Comparison of ENCODE assay signal across 9 cellular contexts in genomic region chr12:109385339-109386078, GRCh38. TPM values are rescaled to one million over a fixed set of nuclear protein-coding genes. Genes with fewer than 3 reads are reported as not detected.
A peak's percentile ranks its signal among the peaks of the same experiment; 100 is the strongest.
DNase-seq lines count a peak whose midpoint lies in the region; ATAC-seq and TF ChIP-seq lines count a peak whose summit lies in the region.
"Had no signal": no experiment of that assay in that cellular context is flagged by ENCODE, and none has a peak within 500 bp of the region (broad histone marks: within the 10 kb centered on the region; RNA-seq: fewer than 3 reads in every experiment).

No MANE protein-coding gene starts in this region.

- TF ChIP-seq CTCF in fibroblast of villous mesenchyme (IDR thresholded peaks at IDR 0.05; ENCODE audit: insufficient read depth, low read depth, low read length) (peak; percentile 55), progenitor cell of endocrine pancreas (IDR thresholded peaks at IDR 0.05; ENCODE audit: unreplicated experiment) (peak; percentile 73)

- H3K4me3 ChIP-seq in MG63 (no peak overlapping the region), SK-N-MC (peak overlapping the region; percentile 69), fibroblast of villous mesenchyme (ENCODE audit: low read depth, low read length) (no peak overlapping the region)
- H3K4me3 ChIP-seq: BLaER1 treated with 17β-estradiol and CSF1 and Interleukin-3, amounts not matched to agents 10 nM and 100 nM had no signal

- peak; percentile 39 to 56 for DNase-seq in NCI-H2081 (lab: John Stamatoyannopoulos, UW)
- DNase-seq in NCI-H2081 treated with DMSO at 0.1 percent for 48 hours (lab: John Stamatoyannopoulos, UW), result no peak
- peak; percentile 28 for DNase-seq in MG63
- peak; percentile 64 for DNase-seq in SK-N-MC (ENCODE audit: low read depth, low spot score)
- peak; percentile 56 for DNase-seq in fibroblast of villous mesenchyme (ENCODE audit: low read depth)
- no peak for DNase-seq in progenitor cell of endocrine pancreas (ENCODE audit: low spot score, unreplicated experiment)

- ATAC-seq in GM18858 (IDR thresholded peaks at IDR 0.05; ENCODE audit: unreplicated experiment), result no peak
- ATAC-seq in HG03460 (IDR thresholded peaks at IDR 0.05; ENCODE audit: unreplicated experiment), result no peak

- peaks cover 5% of the 10 kb centered on the region for H3K9me3 Mint-ChIP-seq in progenitor cell of endocrine pancreas (ENCODE audit: low read depth)

- H3K27me3 Mint-ChIP-seq in progenitor cell of endocrine pancreas, result peaks cover 14% of the 10 kb centered on the region

- 0 out of 2 replicates have a peak overlapping the region, but pooled peaks have one; percentile 49 for H3K27ac ChIP-seq in SK-N-MC

- H3K4me3 Mint-ChIP-seq in progenitor cell of endocrine pancreas (ENCODE audit: low read depth), result no peak overlapping the region

- no peaks in the 10 kb centered on the region for H3K36me3 Mint-ChIP-seq in progenitor cell of endocrine pancreas (ENCODE audit: insufficient read depth)

- H3K4me1 Mint-ChIP-seq in progenitor cell of endocrine pancreas (ENCODE audit: low read depth), result no peaks in the 10 kb centered on the region

- H3K36me3 ChIP-seq in MG63, result no peaks in the 10 kb centered on the region
- H3K36me3 ChIP-seq in SK-N-MC (ENCODE audit: insufficient read depth, low read length), result no peaks in the 10 kb centered on the region
- H3K36me3 ChIP-seq: BLaER1 treated with 17β-estradiol and CSF1 and Interleukin-3, amounts not matched to agents 10 nM and 100 nM had no signal

- no peak overlapping the region for H3K27ac Mint-ChIP-seq in progenitor cell of endocrine pancreas

- peak overlapping the region; percentile 41 for H3K9ac ChIP-seq in SK-N-MC (ENCODE audit: insufficient read length)

- peaks cover 8% of the 10 kb centered on the region; the same call in 1 of the 2 replicates for H3K27me3 ChIP-seq in MG63
- H3K27me3 ChIP-seq: BLaER1 treated with 17β-estradiol and CSF1 and Interleukin-3, amounts not matched to agents 10 nM and 100 nM had no signal

- H3K9me3 ChIP-seq in MG63 (peaks cover 3% of the 10 kb centered on the region), SK-N-MC (ENCODE audit: low read depth, low read length) (no peaks in the 10 kb centered on the region)
- H3K9me3 ChIP-seq: BLaER1 treated with 17β-estradiol and CSF1 and Interleukin-3, amounts not matched to agents 10 nM and 100 nM had no signal

RNA-seq across cellular contexts. Expression of gene MYO1H, which starts 37.8 kb away (rescaled TPM):
- total RNA-seq in MG63 (2014; rRNA removed; shearing (Covaris generic); ENCODE audit: low replicate concordance), result not detected in 2 replicates
- total RNA-seq in fibroblast of villous mesenchyme, result not detected in 2 replicates
- total RNA-seq in progenitor cell of endocrine pancreas, result 0.51 and 0.77 TPM in 2 replicates

Comparison
In these comparisons a context has a peak if more than half of its experiments do, and no peak if none do; other contexts are left out.
1. DNase-seq: peak in NCI-H2081 (2 of 2), MG63 (single experiment), SK-N-MC (single experiment) and fibroblast of villous mesenchyme (single experiment); none in NCI-H2081 treated with DMSO at 0.1 percent for 48 hours (single experiment) and progenitor cell of endocrine pancreas (single experiment).